1 cellular context compared by ENCODE assay signal in genomic region chr7:91620827-91621226, GRCh38.
TF ChIP-seq lines count a peak whose summit lies in the region.

No MANE protein-coding gene starts in this region.

TF ChIP-seq in GM23338, 12 proteins besides CTCF, POLR2A, EP300 and RAD21:
- TF ChIP-seq ZNF462 (CRISPR knock-in tag; IDR thresholded peaks at IDR 0.05): no peak
- no peak for TF ChIP-seq CREB1 (CRISPR knock-in tag; IDR thresholded peaks at IDR 0.05; ENCODE audit: low read depth)
- no peak for TF ChIP-seq NANOG (IDR thresholded peaks at IDR 0.05; ENCODE audit: borderline replicate concordance)
- no peak for TF ChIP-seq REST (IDR thresholded peaks at IDR 0.05; ENCODE audit: unreplicated experiment)
- no peak for TF ChIP-seq EZH2phosphoT487 (IDR thresholded peaks at IDR 0.05; ENCODE audit: unreplicated experiment)
- no peak for TF ChIP-seq JUNB (IDR thresholded peaks at IDR 0.05; ENCODE audit: unreplicated experiment)
TF ChIP-seq in GM23338: peak in this region for 0.
